Comparison of ENCODE assay signal across 1 cellular context in the genomic region with DNA sequence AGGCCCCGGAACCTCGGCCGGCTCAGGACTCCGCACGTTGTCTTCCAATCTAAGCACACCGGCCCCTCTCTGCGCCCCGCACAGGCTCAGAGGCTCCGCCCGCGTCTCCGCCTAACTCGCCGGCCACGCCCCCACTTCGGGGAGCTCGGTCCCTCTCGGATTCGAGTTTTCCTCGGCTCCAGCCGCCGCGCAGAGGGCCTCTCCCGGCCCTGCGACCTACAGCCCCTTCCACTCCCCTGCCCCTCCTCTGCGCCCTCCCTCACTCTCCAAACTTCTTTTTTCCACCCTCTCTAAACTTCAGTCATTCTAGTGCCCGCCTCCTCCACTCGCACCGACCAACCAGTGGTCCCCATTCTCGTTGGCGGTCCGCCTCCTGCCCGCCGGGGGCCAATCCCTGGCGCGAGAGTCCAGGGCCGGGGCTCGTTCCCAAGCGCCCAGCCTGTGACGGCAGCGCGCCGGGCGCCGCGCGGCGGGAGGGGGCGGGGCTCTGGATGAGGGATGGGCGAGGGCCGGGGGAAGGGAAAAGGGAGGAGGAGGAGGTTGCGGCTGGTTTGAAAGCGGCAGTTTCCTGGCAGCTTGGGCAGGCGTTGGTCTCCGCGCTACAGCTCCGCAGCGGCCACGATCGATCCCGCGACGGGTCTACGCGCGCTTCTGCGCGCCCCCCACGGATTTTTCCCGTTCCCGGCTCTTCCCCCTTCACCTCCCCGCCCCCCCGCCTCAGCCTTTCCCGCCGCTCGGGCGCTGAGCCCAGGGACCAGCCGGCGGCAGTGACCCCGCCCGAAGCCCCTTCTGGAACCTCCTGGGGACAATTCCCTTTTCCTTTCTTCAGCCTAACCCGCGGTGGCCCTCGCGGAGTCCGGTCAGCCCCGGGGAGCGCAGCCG.
TF ChIP-seq lines count a peak whose summit lies in the region.

A gene (plus strand): TSS at position 563 of the 882 bp plus-strand sequence. CDS start 519 bp downstream, outside the sequence.

TF ChIP-seq in HepG2, 621 proteins besides CTCF, POLR2A, EP300 and RAD21 (continued from another document and continues in another):
- TF ChIP-seq ZFX (CRISPR knock-in tag; IDR thresholded peaks at IDR 0.05; ENCODE audit: low read depth) (peak; percentile 55), ZBTB8A (CRISPR knock-in tag; IDR thresholded peaks at IDR 0.05; ENCODE audit: borderline replicate concordance, low read depth) (no peak), ZNF607 (CRISPR knock-in tag; IDR thresholded peaks at IDR 0.05; ENCODE audit: borderline replicate concordance) (no peak), ZSCAN25 (CRISPR knock-in tag; IDR thresholded peaks at IDR 0.05) (peak; percentile 88), ZNF329 (CRISPR knock-in tag; IDR thresholded peaks at IDR 0.05; ENCODE audit: low read depth) (no peak), ZNF792 (CRISPR knock-in tag; IDR thresholded peaks at IDR 0.05) (0 out of 2 replicates have a peak, but pooled peaks have one; percentile 42), TBX2 (CRISPR knock-in tag; IDR thresholded peaks at IDR 0.05; ENCODE audit: borderline replicate concordance) (no peak; the same call in 1 of the 2 replicates), ZNF557 (CRISPR knock-in tag; IDR thresholded peaks at IDR 0.05) (no peak), ZNF672 (CRISPR knock-in tag; IDR thresholded peaks at IDR 0.05) (no peak), ZNF780A (CRISPR knock-in tag; IDR thresholded peaks at IDR 0.05) (no peak), ZNF205 (CRISPR knock-in tag; IDR thresholded peaks at IDR 0.05) (no peak), GATAD1 (CRISPR knock-in tag; IDR thresholded peaks at IDR 0.05) (peak; percentile 27; the same call in 1 of the 2 replicates), FOXK2 (IDR thresholded peaks at IDR 0.05) (no peak), CENPX (CRISPR knock-in tag; IDR thresholded peaks at IDR 0.05) (no peak), ZNF572 (CRISPR knock-in tag; IDR thresholded peaks at IDR 0.05) (no peak), ZFP82 (CRISPR knock-in tag; IDR thresholded peaks at IDR 0.05; ENCODE audit: borderline replicate concordance) (no peak; the same call in 1 of the 2 replicates), HMG20A (CRISPR knock-in tag; IDR thresholded peaks at IDR 0.05; ENCODE audit: borderline replicate concordance) (no peak), HNRNPH1 (optimal IDR thresholded peaks at IDR 0.05; ENCODE audit: low read depth, low read length) (no peak), ZFP62 (CRISPR knock-in tag; IDR thresholded peaks at IDR 0.05) (no peak), THAP11 (CRISPR knock-in tag; IDR thresholded peaks at IDR 0.05) (peak; percentile 50; the same call in 1 of the 2 replicates)
- TF ChIP-seq, protein P1, sequence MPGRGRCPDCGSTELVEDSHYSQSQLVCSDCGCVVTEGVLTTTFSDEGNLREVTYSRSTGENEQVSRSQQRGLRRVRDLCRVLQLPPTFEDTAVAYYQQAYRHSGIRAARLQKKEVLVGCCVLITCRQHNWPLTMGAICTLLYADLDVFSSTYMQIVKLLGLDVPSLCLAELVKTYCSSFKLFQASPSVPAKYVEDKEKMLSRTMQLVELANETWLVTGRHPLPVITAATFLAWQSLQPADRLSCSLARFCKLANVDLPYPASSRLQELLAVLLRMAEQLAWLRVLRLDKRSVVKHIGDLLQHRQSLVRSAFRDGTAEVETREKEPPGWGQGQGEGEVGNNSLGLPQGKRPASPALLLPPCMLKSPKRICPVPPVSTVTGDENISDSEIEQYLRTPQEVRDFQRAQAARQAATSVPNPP (CRISPR knock-in tag; IDR thresholded peaks at IDR 0.05): no peak
- TF ChIP-seq, protein P2, sequence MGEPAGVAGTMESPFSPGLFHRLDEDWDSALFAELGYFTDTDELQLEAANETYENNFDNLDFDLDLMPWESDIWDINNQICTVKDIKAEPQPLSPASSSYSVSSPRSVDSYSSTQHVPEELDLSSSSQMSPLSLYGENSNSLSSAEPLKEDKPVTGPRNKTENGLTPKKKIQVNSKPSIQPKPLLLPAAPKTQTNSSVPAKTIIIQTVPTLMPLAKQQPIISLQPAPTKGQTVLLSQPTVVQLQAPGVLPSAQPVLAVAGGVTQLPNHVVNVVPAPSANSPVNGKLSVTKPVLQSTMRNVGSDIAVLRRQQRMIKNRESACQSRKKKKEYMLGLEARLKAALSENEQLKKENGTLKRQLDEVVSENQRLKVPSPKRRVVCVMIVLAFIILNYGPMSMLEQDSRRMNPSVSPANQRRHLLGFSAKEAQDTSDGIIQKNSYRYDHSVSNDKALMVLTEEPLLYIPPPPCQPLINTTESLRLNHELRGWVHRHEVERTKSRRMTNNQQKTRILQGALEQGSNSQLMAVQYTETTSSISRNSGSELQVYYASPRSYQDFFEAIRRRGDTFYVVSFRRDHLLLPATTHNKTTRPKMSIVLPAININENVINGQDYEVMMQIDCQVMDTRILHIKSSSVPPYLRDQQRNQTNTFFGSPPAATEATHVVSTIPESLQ (CRISPR knock-in tag; conservative IDR thresholded peaks at IDR 0.05): no peak
- TF ChIP-seq, protein P3, sequence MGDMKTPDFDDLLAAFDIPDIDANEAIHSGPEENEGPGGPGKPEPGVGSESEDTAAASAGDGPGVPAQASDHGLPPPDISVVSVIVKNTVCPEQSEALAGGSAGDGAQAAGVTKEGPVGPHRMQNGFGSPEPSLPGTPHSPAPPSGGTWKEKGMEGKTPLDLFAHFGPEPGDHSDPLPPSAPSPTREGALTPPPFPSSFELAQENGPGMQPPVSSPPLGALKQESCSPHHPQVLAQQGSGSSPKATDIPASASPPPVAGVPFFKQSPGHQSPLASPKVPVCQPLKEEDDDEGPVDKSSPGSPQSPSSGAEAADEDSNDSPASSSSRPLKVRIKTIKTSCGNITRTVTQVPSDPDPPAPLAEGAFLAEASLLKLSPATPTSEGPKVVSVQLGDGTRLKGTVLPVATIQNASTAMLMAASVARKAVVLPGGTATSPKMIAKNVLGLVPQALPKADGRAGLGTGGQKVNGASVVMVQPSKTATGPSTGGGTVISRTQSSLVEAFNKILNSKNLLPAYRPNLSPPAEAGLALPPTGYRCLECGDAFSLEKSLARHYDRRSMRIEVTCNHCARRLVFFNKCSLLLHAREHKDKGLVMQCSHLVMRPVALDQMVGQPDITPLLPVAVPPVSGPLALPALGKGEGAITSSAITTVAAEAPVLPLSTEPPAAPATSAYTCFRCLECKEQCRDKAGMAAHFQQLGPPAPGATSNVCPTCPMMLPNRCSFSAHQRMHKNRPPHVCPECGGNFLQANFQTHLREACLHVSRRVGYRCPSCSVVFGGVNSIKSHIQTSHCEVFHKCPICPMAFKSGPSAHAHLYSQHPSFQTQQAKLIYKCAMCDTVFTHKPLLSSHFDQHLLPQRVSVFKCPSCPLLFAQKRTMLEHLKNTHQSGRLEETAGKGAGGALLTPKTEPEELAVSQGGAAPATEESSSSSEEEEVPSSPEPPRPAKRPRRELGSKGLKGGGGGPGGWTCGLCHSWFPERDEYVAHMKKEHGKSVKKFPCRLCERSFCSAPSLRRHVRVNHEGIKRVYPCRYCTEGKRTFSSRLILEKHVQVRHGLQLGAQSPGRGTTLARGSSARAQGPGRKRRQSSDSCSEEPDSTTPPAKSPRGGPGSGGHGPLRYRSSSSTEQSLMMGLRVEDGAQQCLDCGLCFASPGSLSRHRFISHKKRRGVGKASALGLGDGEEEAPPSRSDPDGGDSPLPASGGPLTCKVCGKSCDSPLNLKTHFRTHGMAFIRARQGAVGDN (CRISPR knock-in tag; IDR thresholded peaks at IDR 0.05): peak; percentile 69
- TF ChIP-seq, protein P4, sequence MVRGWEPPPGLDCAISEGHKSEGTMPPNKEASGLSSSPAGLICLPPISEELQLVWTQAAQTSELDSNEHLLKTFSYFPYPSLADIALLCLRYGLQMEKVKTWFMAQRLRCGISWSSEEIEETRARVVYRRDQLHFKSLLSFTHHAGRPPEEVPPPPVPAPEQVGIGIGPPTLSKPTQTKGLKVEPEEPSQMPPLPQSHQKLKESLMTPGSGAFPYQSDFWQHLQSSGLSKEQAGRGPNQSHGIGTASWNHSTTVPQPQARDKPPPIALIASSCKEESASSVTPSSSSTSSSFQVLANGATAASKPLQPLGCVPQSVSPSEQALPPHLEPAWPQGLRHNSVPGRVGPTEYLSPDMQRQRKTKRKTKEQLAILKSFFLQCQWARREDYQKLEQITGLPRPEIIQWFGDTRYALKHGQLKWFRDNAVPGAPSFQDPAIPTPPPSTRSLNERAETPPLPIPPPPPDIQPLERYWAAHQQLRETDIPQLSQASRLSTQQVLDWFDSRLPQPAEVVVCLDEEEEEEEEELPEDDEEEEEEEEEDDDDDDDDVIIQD (CRISPR knock-in tag; IDR thresholded peaks at IDR 0.05; ENCODE audit: low read depth): peak; percentile 93
- TF ChIP-seq, protein P5, sequence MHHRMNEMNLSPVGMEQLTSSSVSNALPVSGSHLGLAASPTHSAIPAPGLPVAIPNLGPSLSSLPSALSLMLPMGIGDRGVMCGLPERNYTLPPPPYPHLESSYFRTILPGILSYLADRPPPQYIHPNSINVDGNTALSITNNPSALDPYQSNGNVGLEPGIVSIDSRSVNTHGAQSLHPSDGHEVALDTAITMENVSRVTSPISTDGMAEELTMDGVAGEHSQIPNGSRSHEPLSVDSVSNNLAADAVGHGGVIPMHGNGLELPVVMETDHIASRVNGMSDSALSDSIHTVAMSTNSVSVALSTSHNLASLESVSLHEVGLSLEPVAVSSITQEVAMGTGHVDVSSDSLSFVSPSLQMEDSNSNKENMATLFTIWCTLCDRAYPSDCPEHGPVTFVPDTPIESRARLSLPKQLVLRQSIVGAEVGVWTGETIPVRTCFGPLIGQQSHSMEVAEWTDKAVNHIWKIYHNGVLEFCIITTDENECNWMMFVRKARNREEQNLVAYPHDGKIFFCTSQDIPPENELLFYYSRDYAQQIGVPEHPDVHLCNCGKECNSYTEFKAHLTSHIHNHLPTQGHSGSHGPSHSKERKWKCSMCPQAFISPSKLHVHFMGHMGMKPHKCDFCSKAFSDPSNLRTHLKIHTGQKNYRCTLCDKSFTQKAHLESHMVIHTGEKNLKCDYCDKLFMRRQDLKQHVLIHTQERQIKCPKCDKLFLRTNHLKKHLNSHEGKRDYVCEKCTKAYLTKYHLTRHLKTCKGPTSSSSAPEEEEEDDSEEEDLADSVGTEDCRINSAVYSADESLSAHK (CRISPR knock-in tag; IDR thresholded peaks at IDR 0.05; ENCODE audit: borderline replicate concordance): no peak
- TF ChIP-seq, protein P6, sequence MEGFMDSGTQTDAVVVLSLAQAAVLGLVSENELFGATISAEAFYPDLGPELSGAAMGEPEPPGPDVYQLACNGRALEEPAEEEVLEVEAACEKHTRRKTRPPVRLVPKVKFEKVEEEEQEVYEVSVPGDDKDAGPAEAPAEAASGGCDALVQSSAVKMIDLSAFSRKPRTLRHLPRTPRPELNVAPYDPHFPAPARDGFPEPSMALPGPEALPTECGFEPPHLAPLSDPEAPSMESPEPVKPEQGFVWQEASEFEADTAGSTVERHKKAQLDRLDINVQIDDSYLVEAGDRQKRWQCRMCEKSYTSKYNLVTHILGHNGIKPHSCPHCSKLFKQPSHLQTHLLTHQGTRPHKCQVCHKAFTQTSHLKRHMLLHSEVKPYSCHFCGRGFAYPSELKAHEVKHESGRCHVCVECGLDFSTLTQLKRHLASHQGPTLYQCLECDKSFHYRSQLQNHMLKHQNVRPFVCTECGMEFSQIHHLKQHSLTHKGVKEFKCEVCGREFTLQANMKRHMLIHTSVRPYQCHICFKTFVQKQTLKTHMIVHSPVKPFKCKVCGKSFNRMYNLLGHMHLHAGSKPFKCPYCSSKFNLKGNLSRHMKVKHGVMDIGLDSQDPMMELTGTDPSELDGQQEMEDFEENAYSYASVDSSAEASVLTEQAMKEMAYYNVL (CRISPR knock-in tag; IDR thresholded peaks at IDR 0.05; ENCODE audit: borderline replicate concordance): peak; percentile 73; the same call in 1 of the 2 replicates
- TF ChIP-seq, protein P7, sequence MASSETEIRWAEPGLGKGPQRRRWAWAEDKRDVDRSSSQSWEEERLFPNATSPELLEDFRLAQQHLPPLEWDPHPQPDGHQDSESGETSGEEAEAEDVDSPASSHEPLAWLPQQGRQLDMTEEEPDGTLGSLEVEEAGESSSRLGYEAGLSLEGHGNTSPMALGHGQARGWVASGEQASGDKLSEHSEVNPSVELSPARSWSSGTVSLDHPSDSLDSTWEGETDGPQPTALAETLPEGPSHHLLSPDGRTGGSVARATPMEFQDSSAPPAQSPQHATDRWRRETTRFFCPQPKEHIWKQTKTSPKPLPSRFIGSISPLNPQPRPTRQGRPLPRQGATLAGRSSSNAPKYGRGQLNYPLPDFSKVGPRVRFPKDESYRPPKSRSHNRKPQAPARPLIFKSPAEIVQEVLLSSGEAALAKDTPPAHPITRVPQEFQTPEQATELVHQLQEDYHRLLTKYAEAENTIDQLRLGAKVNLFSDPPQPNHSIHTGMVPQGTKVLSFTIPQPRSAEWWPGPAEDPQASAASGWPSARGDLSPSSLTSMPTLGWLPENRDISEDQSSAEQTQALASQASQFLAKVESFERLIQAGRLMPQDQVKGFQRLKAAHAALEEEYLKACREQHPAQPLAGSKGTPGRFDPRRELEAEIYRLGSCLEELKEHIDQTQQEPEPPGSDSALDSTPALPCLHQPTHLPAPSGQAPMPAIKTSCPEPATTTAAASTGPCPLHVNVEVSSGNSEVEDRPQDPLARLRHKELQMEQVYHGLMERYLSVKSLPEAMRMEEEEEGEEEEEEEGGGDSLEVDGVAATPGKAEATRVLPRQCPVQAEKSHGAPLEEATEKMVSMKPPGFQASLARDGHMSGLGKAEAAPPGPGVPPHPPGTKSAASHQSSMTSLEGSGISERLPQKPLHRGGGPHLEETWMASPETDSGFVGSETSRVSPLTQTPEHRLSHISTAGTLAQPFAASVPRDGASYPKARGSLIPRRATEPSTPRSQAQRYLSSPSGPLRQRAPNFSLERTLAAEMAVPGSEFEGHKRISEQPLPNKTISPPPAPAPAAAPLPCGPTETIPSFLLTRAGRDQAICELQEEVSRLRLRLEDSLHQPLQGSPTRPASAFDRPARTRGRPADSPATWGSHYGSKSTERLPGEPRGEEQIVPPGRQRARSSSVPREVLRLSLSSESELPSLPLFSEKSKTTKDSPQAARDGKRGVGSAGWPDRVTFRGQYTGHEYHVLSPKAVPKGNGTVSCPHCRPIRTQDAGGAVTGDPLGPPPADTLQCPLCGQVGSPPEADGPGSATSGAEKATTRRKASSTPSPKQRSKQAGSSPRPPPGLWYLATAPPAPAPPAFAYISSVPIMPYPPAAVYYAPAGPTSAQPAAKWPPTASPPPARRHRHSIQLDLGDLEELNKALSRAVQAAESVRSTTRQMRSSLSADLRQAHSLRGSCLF (CRISPR knock-in tag; IDR thresholded peaks at IDR 0.05; ENCODE audit: borderline replicate concordance): no peak
